8 cellular contexts compared by ENCODE assay signal in genomic region chr5:172283862-172284274, GRCh38. TPM values are rescaled to one million over a fixed set of nuclear protein-coding genes. Genes with fewer than 3 reads are reported as not detected.
DNase-seq lines count a peak whose midpoint lies in the region; ATAC-seq and TF ChIP-seq lines count a peak whose summit lies in the region.

No MANE protein-coding gene starts in this region.

- peaks cover 4% of the 10 kb centered on the region for H3K4me1 ChIP-seq in parathyroid adenoma

- H3K27me3 ChIP-seq in parathyroid adenoma (ENCODE audit: control insufficient read depth, insufficient read depth, low read length), result no peaks in the 10 kb centered on the region

- H3K9me3 ChIP-seq in parathyroid adenoma (ENCODE audit: control insufficient read depth, low read length), result no peaks in the 10 kb centered on the region

- H3K36me3 Mint-ChIP-seq in IgD-negative memory B cell (no peaks in the 10 kb centered on the region), type B pancreatic cell (peaks cover 6% of the 10 kb centered on the region)
- no peaks in the 10 kb centered on the region for H3K36me3 Mint-ChIP-seq in activated naive CD8-positive, alpha-beta T cell

- no peaks in the 10 kb centered on the region for H3K36me3 ChIP-seq in parathyroid adenoma (ENCODE audit: control insufficient read depth, insufficient read depth, low read length)

- H3K4me1 Mint-ChIP-seq in IgD-negative memory B cell (peaks cover 15 to 19% (median 15%) of the 10 kb centered on the region in 3 donors), type B pancreatic cell (ENCODE audit: unreplicated experiment) (peaks cover 18% of the 10 kb centered on the region)
- H3K4me1 Mint-ChIP-seq in activated naive CD8-positive, alpha-beta T cell (ENCODE audit: low read depth), result peaks cover 29% of the 10 kb centered on the region

- H3K4me3 Mint-ChIP-seq in IgD-negative memory B cell (peak overlapping the region; percentile 87 to 97 (median 92)), type B pancreatic cell (peak overlapping the region; percentile 94)
- H3K4me3 Mint-ChIP-seq in activated naive CD8-positive, alpha-beta T cell, result peak overlapping the region; percentile 78

- H3K4me3 ChIP-seq in parathyroid adenoma (ENCODE audit: low read depth, low read length), result peak overlapping the region; percentile 68

- H3K9me3 Mint-ChIP-seq in IgD-negative memory B cell, result no peaks in the 10 kb centered on the region
- H3K9me3 Mint-ChIP-seq in activated naive CD8-positive, alpha-beta T cell (ENCODE audit: low read depth), result no peaks in the 10 kb centered on the region
- no peaks in the 10 kb centered on the region for H3K9me3 Mint-ChIP-seq in type B pancreatic cell

- peak; percentile 87 for DNase-seq in G401 (ENCODE audit: low spot score)
- DNase-seq in SK-N-DZ (ENCODE audit: low spot score), result peak; percentile 77
- DNase-seq in Right ventricle myocardium superior, result peak; percentile 90
- peak; percentile 92 for DNase-seq in type B pancreatic cell (ENCODE audit: extremely low spot score, unreplicated experiment)

- H3K27ac ChIP-seq in parathyroid adenoma, result no peak overlapping the region

- no peak overlapping the region for H3K9ac ChIP-seq in parathyroid adenoma

- peak; percentile 80 for ATAC-seq in GM21619 (IDR thresholded peaks at IDR 0.05; ENCODE audit: unreplicated experiment)
- peak; percentile 95 for ATAC-seq in Right ventricle myocardium superior (ENCODE audit: poor library complexity)

- H3K4me2 ChIP-seq in parathyroid adenoma (ENCODE audit: low read length), result peak overlapping the region; percentile 99

- H3K27me3 Mint-ChIP-seq in IgD-negative memory B cell (peaks cover 1% of the 10 kb centered on the region), type B pancreatic cell (no peaks in the 10 kb centered on the region)
- no peaks in the 10 kb centered on the region for H3K27me3 Mint-ChIP-seq in activated naive CD8-positive, alpha-beta T cell

- peaks cover 28% of the 10 kb centered on the region for H3K79me2 ChIP-seq in parathyroid adenoma

- intact Hi-C loops in Right ventricle myocardium superior (cut with DNase I), result no loop called here

- in situ Hi-C loops in G401 (cut with HindIII; ENCODE audit: low sequenced_read_pairs), result no loop called here

- peak overlapping the region in 2 of 3 donors; percentile 16 to 27 for H3K27ac Mint-ChIP-seq in IgD-negative memory B cell
- H3K27ac Mint-ChIP-seq in activated naive CD8-positive, alpha-beta T cell, result no peak overlapping the region
- H3K27ac Mint-ChIP-seq in type B pancreatic cell, result peak overlapping the region; percentile 86

- no peak for TF ChIP-seq CTCF in parathyroid adenoma (IDR thresholded peaks at IDR 0.05)
- no peak for TF ChIP-seq CTCF in type B pancreatic cell (conservative IDR thresholded peaks at IDR 0.05)

- peak overlapping the region; percentile 97 for H2AFZ ChIP-seq in parathyroid adenoma

RNA-seq across cellular contexts. Expression of gene UBTD2, which starts 0.3 kb away (rescaled TPM):
- total RNA-seq in G401 (2014; rRNA removed; shearing (Covaris generic)), result 36.1 and 40.0 TPM in 2 replicates
- 3.1 TPM for polyA plus RNA-seq in IgD-negative memory B cell
- polyA plus RNA-seq in SK-N-DZ (2014; cell fraction: cytosol; rRNA removed), result 48.9 and 50.7 TPM in 2 replicates
- 19.7 and 20.7 TPM in 2 replicates for polyA plus RNA-seq in SK-N-DZ (2014; cell fraction: nucleus; rRNA removed)
- total RNA-seq in Right ventricle myocardium superior (8.6 TPM), type B pancreatic cell (ENCODE audit: low replicate concordance) (32.8 and 47.2 TPM in 2 replicates)
